In genomic region chr1:2199042-2199810, GRCh38 we compare ENCODE assay signal across 1 cellular context.
TF ChIP-seq lines count a peak whose summit lies in the region.

No MANE protein-coding gene starts in this region.

TF ChIP-seq in K562, 482 proteins besides CTCF, POLR2A, EP300 and RAD21 (continued from another document and continues in another):
- TF ChIP-seq RREB1 (CRISPR knock-in tag; IDR thresholded peaks at IDR 0.05) (peak; percentile 80; the same call in 1 of the 2 replicates), L3MBTL2 (IDR thresholded peaks at IDR 0.05) (peak; percentile 97), SMARCA5 (IDR thresholded peaks at IDR 0.05) (no peak), CXXC5 (CRISPR knock-in tag; IDR thresholded peaks at IDR 0.05) (peak; percentile 75), NCOA1 (IDR thresholded peaks at IDR 0.05; ENCODE audit: low read depth) (0 out of 2 replicates have a peak, but pooled peaks have one; percentile 11), FOXM1 (IDR thresholded peaks at IDR 0.05; ENCODE audit: low read depth) (no peak), FOXM1 (CRISPR knock-in tag; IDR thresholded peaks at IDR 0.05; ENCODE audit: low read depth) (no peak), KAT7 (CRISPR knock-in tag; IDR thresholded peaks at IDR 0.05; ENCODE audit: borderline replicate concordance) (peak; percentile 75; the same call in 1 of the 2 replicates), NFYB (IDR thresholded peaks at IDR 0.05; ENCODE audit: extremely low read depth, insufficient read length) (peak; percentile 56), TSHZ1 (CRISPR knock-in tag; IDR thresholded peaks at IDR 0.05) (0 out of 2 replicates have a peak, but pooled peaks have one; percentile 42), GTF2F1 (IDR thresholded peaks at IDR 0.05; ENCODE audit: low read depth, low read length) (no peak; the same call in 1 of the 2 replicates), SPI1 (IDR thresholded peaks at IDR 0.05; ENCODE audit: borderline replicate concordance, low read depth, low read length) (peak; percentile 42; the same call in 1 of the 2 replicates), WHSC1 (IDR thresholded peaks at IDR 0.05; ENCODE audit: low read length) (no peak), MGA (IDR thresholded peaks at IDR 0.05) (peak; percentile 96), TSC22D4 (tag; IDR thresholded peaks at IDR 0.05) (no peak), ETS1 (conservative IDR thresholded peaks at IDR 0.05; ENCODE audit: control insufficient read depth, low read depth, low read length) (peak; percentile 78; the same call in 1 of the 2 replicates), E2F1 (CRISPR knock-in tag; IDR thresholded peaks at IDR 0.05) (peak; percentile 56; the same call in 1 of the 2 replicates), SIN3A (IDR thresholded peaks at IDR 0.05; ENCODE audit: borderline replicate concordance in 2 of 2, control insufficient read depth in 1 of 2, low read depth in 2 of 2, low read length in 2 of 2) (peak; percentile 69 to 79; a peak in 2 of 4 replicates), POLR2AphosphoS5 (IDR thresholded peaks at IDR 0.05; ENCODE audit: control insufficient read depth, insufficient read depth, low read depth, low read length) (peak; percentile 84), MAX (CRISPR knock-in tag; IDR thresholded peaks at IDR 0.05) (peak; percentile 96), ZNF174 (CRISPR knock-in tag; IDR thresholded peaks at IDR 0.05) (peak; percentile 82; the same call in 1 of the 2 replicates), NR1H2 (CRISPR knock-in tag; IDR thresholded peaks at IDR 0.05) (no peak), KDM5B (IDR thresholded peaks at IDR 0.05; ENCODE audit: insufficient replicate concordance, low read depth, low read length) (peak; percentile 89), ZFPM2 (CRISPR knock-in tag; IDR thresholded peaks at IDR 0.05) (0 out of 2 replicates have a peak, but pooled peaks have one; percentile 4), SMAD2 (IDR thresholded peaks at IDR 0.05; ENCODE audit: low read depth, low read length) (no peak), HIVEP1 (CRISPR knock-in tag; IDR thresholded peaks at IDR 0.05) (peak; percentile 17; the same call in 1 of the 2 replicates), E2F6 (IDR thresholded peaks at IDR 0.05; ENCODE audit: borderline replicate concordance in 1 of 2, extremely low read depth in 1 of 2, insufficient read depth in 1 of 2, insufficient read length in 1 of 2, low read depth in 1 of 2, low read length in 1 of 2, poor library complexity in 1 of 2, severe bottlenecking in 1 of 2) (peak; percentile 95 to 96)
